ENCODE assay signal across 8 cellular contexts in the genomic region with DNA sequence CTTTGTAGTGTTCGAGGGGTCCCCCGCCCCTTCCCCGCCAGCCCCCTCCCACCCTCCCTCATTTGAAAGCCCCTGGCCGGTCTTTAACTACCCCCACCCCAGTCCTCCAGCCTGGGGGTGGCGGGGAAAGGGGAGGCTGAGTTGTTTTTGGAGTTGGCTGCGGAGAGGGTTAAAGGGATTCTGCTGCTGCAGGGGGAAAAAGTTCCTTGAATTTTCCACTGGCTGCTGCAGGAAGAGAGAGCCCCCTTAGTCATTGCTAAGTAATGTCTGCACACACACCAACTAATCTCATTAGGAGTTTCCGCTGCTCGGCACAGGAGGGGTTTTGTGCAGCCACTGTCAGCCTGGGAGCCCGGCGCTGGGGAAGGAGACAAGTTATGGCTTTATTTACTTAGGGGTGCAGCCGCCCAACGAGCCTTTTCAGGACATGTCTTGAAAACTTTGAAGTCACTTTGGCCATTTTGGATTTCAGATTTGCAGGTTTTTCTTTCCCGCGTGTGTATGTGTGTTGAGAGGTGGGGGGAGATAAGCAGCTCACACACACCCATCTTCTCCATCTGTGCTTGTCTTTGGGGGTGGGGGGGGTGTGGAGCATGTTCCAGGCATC. TPM values are rescaled to one million over a fixed set of nuclear protein-coding genes. Genes with fewer than 3 reads are reported as not detected.
A peak's percentile ranks its signal among the peaks of the same experiment; 100 is the strongest.
DNase-seq lines count a peak whose midpoint lies in the region; ATAC-seq and TF ChIP-seq lines count a peak whose summit lies in the region.

No MANE protein-coding gene starts in this region.

- peaks cover 47% of the 10 kb centered on the region for H3K4me1 Mint-ChIP-seq in activated CD4-positive, alpha-beta memory T cell treated with anti-CD3 and anti-CD28 coated beads for 36 hours (ENCODE audit: low read depth)
- peaks cover 30 to 41% of the 10 kb centered on the region in 2 donors for H3K4me1 Mint-ChIP-seq in natural killer cell

- H3K4me1 ChIP-seq in BLaER1 treated with 17β-estradiol and CSF1 and Interleukin-3, amounts not matched to agents 10 nM and 100 nM, result peaks cover 36 to 72% (median 65%) of the 10 kb centered on the region in 10 experiments
- H3K4me1 ChIP-seq in HUES64 (ENCODE audit: insufficient read depth, low read length), result peaks cover 26% of the 10 kb centered on the region; the same call in 1 of the 2 replicates
- peaks cover 0 to 4% of the 10 kb centered on the region in 2 donors for H3K4me1 ChIP-seq in aorta (ENCODE audit: control insufficient read depth in 1 of 2, insufficient read depth in 2 of 2, low read length in 2 of 2)

- peak overlapping the region; percentile 77 to 97 (median 96) for H3K4me3 ChIP-seq in BLaER1 treated with 17β-estradiol and CSF1 and Interleukin-3, amounts not matched to agents 10 nM and 100 nM
- H3K4me3 ChIP-seq in HUES64 (ENCODE audit: low read length) (peak overlapping the region; percentile 97), epithelial cell of esophagus (ENCODE audit: low read length) (peak overlapping the region; percentile 83), aorta (ENCODE audit: low read length in 2 of 2) (peak overlapping the region; percentile 91 to 100)

- peak overlapping the region; percentile 32 to 99 (median 99); a peak in 21 of 22 replicates for H3K27ac ChIP-seq in BLaER1 treated with 17β-estradiol and CSF1 and Interleukin-3, amounts not matched to agents 10 nM and 100 nM
- H3K27ac ChIP-seq in HUES64 (ENCODE audit: low read depth, low read length) (peak overlapping the region; percentile 15; the same call in 1 of the 2 replicates), aorta (ENCODE audit: low read depth in 1 of 2, low read length in 2 of 2) (peak overlapping the region; percentile 7 to 24)

- H3K9me3 Mint-ChIP-seq in activated CD4-positive, alpha-beta memory T cell treated with anti-CD3 and anti-CD28 coated beads for 36 hours, result no peaks in the 10 kb centered on the region
- no peaks in the 10 kb centered on the region for H3K9me3 Mint-ChIP-seq in natural killer cell

- peak overlapping the region; percentile 99 for H3K27ac Mint-ChIP-seq in activated CD4-positive, alpha-beta memory T cell treated with anti-CD3 and anti-CD28 coated beads for 36 hours
- peak overlapping the region; percentile 97 for H3K27ac Mint-ChIP-seq in natural killer cell

- H3K4me3 Mint-ChIP-seq in activated CD4-positive, alpha-beta memory T cell treated with anti-CD3 and anti-CD28 coated beads for 36 hours, result peak overlapping the region; percentile 93
- H3K4me3 Mint-ChIP-seq in natural killer cell, result peak overlapping the region; percentile 99

- POLR2A ChIA-PET in activated CD4-positive, alpha-beta memory T cell treated with anti-CD3 and anti-CD28 coated beads for 36 hours (lab: Charles Lee), result interaction anchor here (0.8 to 3.2 kb wide), 6 partner anchors 9 to 231 kb away, joined by 3 to 38 read pairs (median 7); no protein-coding TSS in a partner anchor

- H3K27me3 ChIP-seq in BLaER1 treated with 17β-estradiol and CSF1 and Interleukin-3, amounts not matched to agents 10 nM and 100 nM, result no peaks in the 10 kb centered on the region; a peak in 1 of 22 replicates
- H3K27me3 ChIP-seq in HUES64 (ENCODE audit: insufficient read depth, low read length) (peaks cover 10% of the 10 kb centered on the region; the same call in 1 of the 2 replicates), aorta (ENCODE audit: control insufficient read depth in 1 of 2, insufficient read depth in 2 of 2, low read length in 1 of 2) (no peaks in the 10 kb centered on the region)

- ATAC-seq in natural killer cell (no peak), aorta (ENCODE audit: low FRiP score) (no peak)

- TF ChIP-seq CTCF in epithelial cell of esophagus (IDR thresholded peaks at IDR 0.05; ENCODE audit: insufficient read depth, low read depth, low read length, missing control alignments) (no peak), natural killer cell (IDR thresholded peaks at IDR 0.05) (no peak)

- peak; percentile 67 for DNase-seq in activated CD4-positive, alpha-beta memory T cell treated with anti-CD3 and anti-CD28 coated beads for 36 hours
- DNase-seq in epithelial cell of esophagus (ENCODE audit: low read depth) (peak; percentile 63), natural killer cell (no peak), aorta (no peak), NCI-H526 (lab: John Stamatoyannopoulos, UW) (no peak), KG1 (lab: John Stamatoyannopoulos, UW) (no peak)

- intact Hi-C loops in activated CD4-positive, alpha-beta memory T cell treated with anti-CD3 and anti-CD28 coated beads for 36 hours (cut with micrococcal nuclease), result loop anchor here (1.0 to 10.0 kb wide), 11 partner anchors 19 to 341 kb away; partner anchors contain the start of gene SNRPF
- intact Hi-C loops in natural killer cell (cut with micrococcal nuclease), result loop anchor here (1.0 to 2.0 kb wide), 5 partner anchors 19 to 205 kb away; partner anchors contain the start of genes CDK17 and LTA4H
- intact Hi-C loops in aorta (cut with DNase I), result loop anchor here in 1 of 2 donors (5.0 kb wide), 1 partner anchor 134 kb away; no protein-coding TSS in a partner anchor

- H3K9me3 ChIP-seq in BLaER1 treated with 17β-estradiol and CSF1 and Interleukin-3, amounts not matched to agents 10 nM and 100 nM (replicated peaks in 1 of 11), result peaks cover 0 to 4% (median 0%) of the 10 kb centered on the region in 11 experiments; a peak in 1 of 22 replicates
- no peaks in the 10 kb centered on the region for H3K9me3 ChIP-seq in HUES64 (ENCODE audit: insufficient read depth, low read depth, low read length)
- H3K9me3 ChIP-seq in aorta (ENCODE audit: control insufficient read depth, low read length), result no peaks in the 10 kb centered on the region

- H3K36me3 ChIP-seq in BLaER1 treated with 17β-estradiol and CSF1 and Interleukin-3, amounts not matched to agents 10 nM and 100 nM, result peaks cover 0 to 30% (median 9%) of the 10 kb centered on the region in 11 experiments; a peak in 15 of 22 replicates
- H3K36me3 ChIP-seq in HUES64 (ENCODE audit: insufficient read depth, low read length) (no peaks in the 10 kb centered on the region), aorta (ENCODE audit: control insufficient read depth in 1 of 2, insufficient read depth in 2 of 2, low read length in 1 of 2) (no peaks in the 10 kb centered on the region)

- peak overlapping the region; percentile 82 to 100 (median 92) for H3K4me2 ChIP-seq in BLaER1 treated with 17β-estradiol and CSF1 and Interleukin-3, amounts not matched to agents 10 nM and 100 nM

- CTCF ChIA-PET in activated CD4-positive, alpha-beta memory T cell treated with anti-CD3 and anti-CD28 coated beads for 36 hours (lab: Charles Lee), result interaction anchor here (0.7 to 1.3 kb wide), 5 partner anchors 17 to 971 kb away, joined by 3 to 4 read pairs (median 3); partner anchors contain the start of gene CFAP54

- peaks cover 0 to 19% (median 0%) of the 10 kb centered on the region in 11 experiments; a peak in 7 of 22 replicates for H4K20me1 ChIP-seq in BLaER1 treated with 17β-estradiol and CSF1 and Interleukin-3, amounts not matched to agents 10 nM and 100 nM

- H3K9ac ChIP-seq in BLaER1 treated with 17β-estradiol and CSF1 and Interleukin-3, amounts not matched to agents 10 nM and 100 nM, result peak overlapping the region; percentile 70 to 99 (median 98); a peak in 21 of 22 replicates
- peak overlapping the region; percentile 45; the same call in 1 of the 2 replicates for H3K9ac ChIP-seq in HUES64 (ENCODE audit: low read depth, low read length)

- WGBS in HUES64, result 3% methylated on average over 8 of the region's 14 CpGs
- WGBS in aorta, 2 donors, result 11 to 17% methylated on average over 14 of the region's 14 CpGs

- H3K36me3 Mint-ChIP-seq in activated CD4-positive, alpha-beta memory T cell treated with anti-CD3 and anti-CD28 coated beads for 36 hours, result peaks cover 11% of the 10 kb centered on the region
- no peaks in the 10 kb centered on the region for H3K36me3 Mint-ChIP-seq in natural killer cell

- H3K27me3 Mint-ChIP-seq in activated CD4-positive, alpha-beta memory T cell treated with anti-CD3 and anti-CD28 coated beads for 36 hours, result no peaks in the 10 kb centered on the region
- no peaks in the 10 kb centered on the region for H3K27me3 Mint-ChIP-seq in natural killer cell (ENCODE audit: low read depth in 2 of 2)

RNA-seq across cellular contexts. Expression of gene ELK3, which starts 1.8 kb away (rescaled TPM):
- polyA plus RNA-seq in HUES64 (2013, experiment 1 of 2), result 12.8 TPM
- polyA plus RNA-seq in HUES64 (2013, experiment 2 of 2), result 18.9 TPM
- total RNA-seq in activated CD4-positive, alpha-beta memory T cell treated with anti-CD3 and anti-CD28 coated beads for 36 hours, result 10 to 100 TPM; 23.9 to 24.1 TPM
- total RNA-seq in natural killer cell (10 to 100 TPM; 17.8 to 28.8 (median 20.9) TPM), aorta (10 to 100 TPM; 57.8 to 73.8 TPM)
- 10 to 100 TPM; 13.6 to 14.2 TPM for polyA plus RNA-seq in aorta

Comparison
In these comparisons a context has a peak if more than half of its experiments do, and no peak if none do; other contexts are left out.
1. H3K27ac ChIP-seq: peak in every context shown above with its lines; median percentile 99 in BLaER1 treated with 17β-estradiol and CSF1 and Interleukin-3, amounts not matched to agents 10 nM and 100 nM; 16 in aorta; 15 in HUES64.
2. DNase-seq: peak in activated CD4-positive, alpha-beta memory T cell treated with anti-CD3 and anti-CD28 coated beads for 36 hours (single experiment) and epithelial cell of esophagus (single experiment); none in natural killer cell (single experiment), aorta (0 of 2), NCI-H526 (0 of 2) and KG1 (single experiment).
3. Peak in every context shown above with its lines, with median percentiles within 50 percentile points of each other: H3K4me3 ChIP-seq.